ENCODE assay signal across 8 cellular contexts in genomic region chr5:39080597-39081204, GRCh38. TPM values are rescaled to one million over a fixed set of nuclear protein-coding genes. Genes with fewer than 3 reads are reported as not detected.
DNase-seq lines count a peak whose midpoint lies in the region; ATAC-seq, FAIRE-seq and TF ChIP-seq lines count a peak whose summit lies in the region.

No MANE protein-coding gene starts in this region.

- DNase-seq in DMS53 (lab: John Stamatoyannopoulos, UW) (peak; percentile 76), NCI-H2227 treated with DMSO at 0.1 percent for 48 hours (lab: John Stamatoyannopoulos, UW) (peak; percentile 38), glutamatergic neuron (peak; percentile 34), pancreas (peak in 4 of 6 donors; percentile 40 to 67 (median 48))
- peak; percentile 36 for DNase-seq in activated naive CD8-positive, alpha-beta T cell treated with anti-CD3 and anti-CD28 coated beads for 36 hours

- ATAC-seq in GM21529 (IDR thresholded peaks at IDR 0.05; ENCODE audit: unreplicated experiment) (peak; percentile 45), pancreas (peak; percentile 91 to 99 (median 95)), GM21515 (IDR thresholded peaks at IDR 0.05; ENCODE audit: unreplicated experiment) (no peak), HG03521 (IDR thresholded peaks at IDR 0.05; ENCODE audit: unreplicated experiment) (no peak)

- H3K27ac ChIP-seq in pancreas: no peak overlapping the region

- intact Hi-C loops in pancreas (cut with DNase I): no loop called here

- 3 to 6% methylated on average over 3 of the region's 3 CpGs for WGBS in pancreas, 2 donors

- TF ChIP-seq CTCF in glutamatergic neuron (IDR thresholded peaks at IDR 0.05; ENCODE audit: partially characterized antibody, unreplicated experiment) (peak; percentile 88), pancreas (IDR thresholded peaks at IDR 0.05) (peak; percentile 61 to 74 (median 69))

- no peak overlapping the region for H3K27ac Mint-ChIP-seq in activated naive CD8-positive, alpha-beta T cell treated with anti-CD3 and anti-CD28 coated beads for 36 hours
- H3K27ac Mint-ChIP-seq in glutamatergic neuron (ENCODE audit: unreplicated experiment): no peak overlapping the region

- no peak overlapping the region for H3K4me3 Mint-ChIP-seq in activated naive CD8-positive, alpha-beta T cell treated with anti-CD3 and anti-CD28 coated beads for 36 hours
- no peak overlapping the region for H3K4me3 Mint-ChIP-seq in glutamatergic neuron (ENCODE audit: unreplicated experiment)

- H3K4me1 ChIP-seq in pancreas: peaks cover 0 to 4% (median 0%) of the 10 kb centered on the region in 3 donors

- peak; percentile 80 for FAIRE-seq in pancreas (lab: Jason Lieb, UNC)

- no peaks in the 10 kb centered on the region for H3K9me3 ChIP-seq in pancreas

- H3K9me3 Mint-ChIP-seq in activated naive CD8-positive, alpha-beta T cell treated with anti-CD3 and anti-CD28 coated beads for 36 hours: peaks cover 4% of the 10 kb centered on the region
- H3K9me3 Mint-ChIP-seq in glutamatergic neuron (ENCODE audit: unreplicated experiment): no peaks in the 10 kb centered on the region

- H3K27me3 Mint-ChIP-seq in activated naive CD8-positive, alpha-beta T cell treated with anti-CD3 and anti-CD28 coated beads for 36 hours: peaks cover 57% of the 10 kb centered on the region
- H3K27me3 Mint-ChIP-seq in glutamatergic neuron (ENCODE audit: unreplicated experiment): peaks cover 1% of the 10 kb centered on the region

- peaks cover 19% of the 10 kb centered on the region for H3K4me1 Mint-ChIP-seq in activated naive CD8-positive, alpha-beta T cell treated with anti-CD3 and anti-CD28 coated beads for 36 hours
- H3K4me1 Mint-ChIP-seq in glutamatergic neuron (ENCODE audit: low read depth, unreplicated experiment): no peaks in the 10 kb centered on the region

- no peaks in the 10 kb centered on the region for H3K27me3 ChIP-seq in pancreas

- no peaks in the 10 kb centered on the region for H3K36me3 Mint-ChIP-seq in activated naive CD8-positive, alpha-beta T cell treated with anti-CD3 and anti-CD28 coated beads for 36 hours
- no peaks in the 10 kb centered on the region for H3K36me3 Mint-ChIP-seq in glutamatergic neuron (ENCODE audit: unreplicated experiment)

- H3K4me3 ChIP-seq in pancreas: no peak overlapping the region

- no peaks in the 10 kb centered on the region for H3K36me3 ChIP-seq in pancreas

RNA-seq across cellular contexts. Expression of gene RICTOR, which starts 6.5 kb away (rescaled TPM):
- 10 to 100 TPM; 19.7 to 21.5 TPM for total RNA-seq in activated naive CD8-positive, alpha-beta T cell treated with anti-CD3 and anti-CD28 coated beads for 36 hours
- 39.3 TPM for total RNA-seq in glutamatergic neuron (ENCODE audit: unreplicated experiment)
- total RNA-seq in pancreas: 10 to 100 TPM; 13.1 to 23.0 (median 15.3) TPM
- polyA plus RNA-seq in pancreas: 1 to 10 TPM; 4.2 to 6.9 TPM

Comparison
In these comparisons a context has a peak if more than half of its experiments do, and no peak if none do; other contexts are left out.
1. ATAC-seq: peak in GM21529 (single experiment) and pancreas (4 of 4); none in GM21515 (single experiment) and HG03521 (single experiment).
2. Peak in every context shown above with its lines, with median percentiles within 50 percentile points of each other: DNase-seq.